ENCODE assay signal across 8 cellular contexts in the genomic region with DNA sequence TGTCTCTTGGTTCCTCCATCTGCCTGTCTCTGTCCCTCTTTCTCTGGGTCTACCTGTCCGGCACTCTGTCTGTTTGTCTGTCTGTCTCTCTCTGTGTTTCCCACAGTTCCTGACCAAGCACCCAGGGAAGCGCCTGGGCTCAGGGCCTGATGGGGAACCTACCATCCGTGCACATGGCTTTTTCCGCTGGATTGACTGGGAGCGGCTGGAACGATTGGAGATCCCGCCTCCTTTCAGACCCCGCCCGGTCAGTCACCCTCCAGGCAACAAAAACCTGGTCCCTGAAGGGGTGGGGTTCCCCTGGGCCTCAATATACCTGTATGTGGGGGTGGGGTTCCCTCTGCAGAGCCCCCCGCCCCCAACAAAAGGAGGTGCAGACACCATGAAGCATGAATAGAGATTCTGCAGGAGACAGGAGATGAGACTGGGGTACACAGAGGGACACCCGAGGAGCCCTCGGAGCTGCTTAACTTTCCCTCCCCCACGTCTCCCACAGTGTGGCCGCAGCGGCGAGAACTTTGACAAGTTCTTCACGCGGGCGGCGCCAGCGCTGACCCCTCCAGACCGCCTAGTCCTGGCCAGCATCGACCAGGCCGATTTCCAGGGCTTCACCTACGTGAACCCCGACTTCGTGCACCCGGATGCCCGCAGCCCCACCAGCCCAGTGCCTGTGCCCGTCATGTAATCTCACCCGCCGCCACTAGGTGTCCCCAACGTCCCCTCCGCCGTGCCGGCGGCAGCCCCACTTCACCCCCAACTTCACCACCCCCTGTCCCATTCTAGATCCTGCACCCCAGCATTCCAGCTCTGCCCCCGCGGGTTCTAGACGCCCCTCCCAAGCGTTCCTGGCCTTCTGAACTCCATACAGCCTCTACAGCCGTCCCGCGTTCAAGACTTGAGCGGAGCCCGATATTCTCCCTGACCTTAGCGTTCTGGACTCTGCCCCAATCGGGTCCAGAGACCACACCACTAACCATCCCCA. TPM values are rescaled to one million over a fixed set of nuclear protein-coding genes. Genes with fewer than 3 reads are reported as not detected.
DNase-seq lines count a peak whose midpoint lies in the region; FAIRE-seq and TF ChIP-seq lines count a peak whose summit lies in the region.
"Had no signal": no experiment of that assay in that cellular context is flagged by ENCODE, and none has a peak within 500 bp of the region (broad histone marks: within the 10 kb centered on the region; RNA-seq: fewer than 3 reads in every experiment).

No MANE protein-coding gene starts in this region.

- H3K14ac ChIP-seq in H9 (ENCODE audit: insufficient read depth, low read length): no peak overlapping the region

- H3K9me3 Mint-ChIP-seq in H9: no peaks in the 10 kb centered on the region

- H2BK20ac ChIP-seq in H9 (ENCODE audit: low read depth, low read length, poor library complexity, severe bottlenecking): no peak overlapping the region

- no peak overlapping the region for H2AK5ac ChIP-seq in H9 (ENCODE audit: insufficient read length, low read length)

- no peak overlapping the region for H3K23ac ChIP-seq in H9 (ENCODE audit: insufficient read length, low read depth, low read length)

- no peak overlapping the region for H3K4me3 ChIP-seq in brain microvascular endothelial cell (ENCODE audit: low read depth, low read length)
- no peak overlapping the region for H3K4me3 ChIP-seq in kidney (ENCODE audit: low read length in 2 of 2)

- H3K27me3 ChIP-seq in H9 (ENCODE audit: insufficient read depth, low read length): peaks cover 3% of the 10 kb centered on the region; the same call in 1 of the 2 replicates
- H3K27me3 ChIP-seq in brain microvascular endothelial cell (replicated peaks): peaks cover 29% of the 10 kb centered on the region

- peaks cover 28% of the 10 kb centered on the region for H3K23me2 ChIP-seq in H9 (ENCODE audit: insufficient read length, low read depth, low read length, poor library complexity, severe bottlenecking)

- H3K56ac ChIP-seq in H9 (ENCODE audit: insufficient read length, low read depth, low read length): no peak overlapping the region

- peak overlapping the region; percentile 63 to 89 for H3K4me3 Mint-ChIP-seq in H9

- H3K27ac ChIP-seq in H9 (ENCODE audit: insufficient read length, low read depth, low read length) (no peak overlapping the region), brain microvascular endothelial cell (no peak overlapping the region), kidney (ENCODE audit: low read depth in 2 of 2, low read length in 2 of 2) (no peak overlapping the region)

- H4K5ac ChIP-seq in H9 (ENCODE audit: insufficient read length, low read depth, low read length): no peak overlapping the region

- peaks cover 0 to 7% (median 0%) of the 10 kb centered on the region in 3 experiments; a peak in 3 of 7 replicates for H3K36me3 Mint-ChIP-seq in H9 (ENCODE audit: insufficient read depth in 1 of 3, low read depth in 3 of 3)

- no peak overlapping the region for H4K8ac ChIP-seq in H9 (replicated peaks; ENCODE audit: insufficient read length, low read depth, low read length)

- peak overlapping the region; percentile 95 for H3K4me2 ChIP-seq in H9 (ENCODE audit: insufficient read depth, insufficient read length, low read length)

- H3K4me1 ChIP-seq in H9 (ENCODE audit: insufficient read depth, low read length) (peaks cover 4% of the 10 kb centered on the region; the same call in 1 of the 2 replicates), kidney (ENCODE audit: control insufficient read depth in 1 of 2, insufficient read depth in 1 of 2, low read depth in 1 of 2, low read length in 2 of 2) (no peaks in the 10 kb centered on the region)

- H3K36me3 ChIP-seq in brain microvascular endothelial cell (replicated peaks): no peaks in the 10 kb centered on the region
- H3K36me3 ChIP-seq in kidney (ENCODE audit: control insufficient read depth in 1 of 2, insufficient read depth in 2 of 2, low read length in 2 of 2): no peaks in the 10 kb centered on the region

- H3K9ac ChIP-seq in H9 (ENCODE audit: extremely low read depth, insufficient read length, low read length) (no peak overlapping the region), kidney (ENCODE audit: low read length in 2 of 2) (no peak overlapping the region)

- H4K20me1 ChIP-seq in H9 (ENCODE audit: control insufficient read depth, insufficient read depth, insufficient read length): no peaks in the 10 kb centered on the region

- no peak overlapping the region for H3K4ac ChIP-seq in H9 (ENCODE audit: low read depth, low read length)

- no peaks in the 10 kb centered on the region for H3K79me1 ChIP-seq in H9 (ENCODE audit: insufficient read depth, low read depth, low read length, poor library complexity, severe bottlenecking)

- peaks cover 77% of the 10 kb centered on the region for H3K27me3 Mint-ChIP-seq in H9 (ENCODE audit: low read depth)

- no peak overlapping the region for H2BK5ac ChIP-seq in H9 (ENCODE audit: insufficient read length, low read length)

- no peak for FAIRE-seq in kidney (lab: Jason Lieb, UNC)
- FAIRE-seq: colon had no signal

- H3T11ph ChIP-seq in H9 (ENCODE audit: low read length): no peak overlapping the region

- no CpG with 5 or more reads among the region's 48 CpGs for WGBS in H9 (ENCODE audit: extremely low coverage, insufficient read length, low lambda C conversion rate)

- no peak overlapping the region for H2AFZ ChIP-seq in H9 (ENCODE audit: low read length)

- TF ChIP-seq CTCF in H9 (conservative IDR thresholded peaks at IDR 0.05) (peak; percentile 91), brain microvascular endothelial cell (IDR thresholded peaks at IDR 0.05; ENCODE audit: low read depth, low read length, missing control alignments) (peak; percentile 92), kidney (IDR thresholded peaks at IDR 0.05; ENCODE audit: borderline replicate concordance, extremely low read depth, insufficient read depth) (peak; percentile 59)

- H2BK120ac ChIP-seq in H9 (ENCODE audit: low read depth, low read length, poor library complexity, severe bottlenecking): no peak overlapping the region

- peak; percentile 73 for DNase-seq in H9
- peak; percentile 47 for DNase-seq in UCSD-AML1 (lab: John Stamatoyannopoulos, UW; ENCODE audit: unreplicated experiment)
- no peak for DNase-seq in brain microvascular endothelial cell
- DNase-seq in kidney: peak; percentile 75
- peak in 2 of 3 donors; percentile 35 to 71 for DNase-seq in stimulated activated CD4-positive, alpha-beta T cell treated with anti-CD3 and anti-CD28 coated beads, TNF-alpha, amount 100 ng/mL, for 1 hour (ENCODE audit: low read depth in 3 of 3, low spot score in 1 of 3)
- no peak for DNase-seq in NCI-H1048 (lab: John Stamatoyannopoulos, UW)
- no peak for DNase-seq in NCI-H524 treated with DMSO at 0.1 percent for 48 hours (lab: John Stamatoyannopoulos, UW)

- H3K4me1 Mint-ChIP-seq in H9: peaks cover 36 to 50% of the 10 kb centered on the region in 2 experiments

- no peaks in the 10 kb centered on the region for H3K79me2 ChIP-seq in H9 (ENCODE audit: insufficient read depth, low read length)

- H4K91ac ChIP-seq in H9 (ENCODE audit: insufficient read length, low read depth, low read length): no peak overlapping the region

- no peak overlapping the region for H3K18ac ChIP-seq in H9 (ENCODE audit: insufficient read length, low read depth, low read length)

- no peaks in the 10 kb centered on the region for H3K9me3 ChIP-seq in H9 (ENCODE audit: control insufficient read depth, low read depth, low read length)
- H3K9me3 ChIP-seq in kidney (ENCODE audit: control insufficient read depth in 1 of 2, low read length in 2 of 2): no peaks in the 10 kb centered on the region

- in situ Hi-C loops in brain microvascular endothelial cell (cut with HindIII; ENCODE audit: low pct_ligation_motif_present, low sequenced_read_pairs): no loop called here

- intact Hi-C loops in kidney (cut with DNase I): no loop called here

- H2BK15ac ChIP-seq in H9 (ENCODE audit: low read depth, low read length): no peak overlapping the region

- no peak overlapping the region for H2BK12ac ChIP-seq in H9 (ENCODE audit: insufficient read length, low read depth, low read length)

- H3K27ac Mint-ChIP-seq in H9: peak overlapping the region in 1 of 3 experiments; percentile 83; a peak in 2 of 7 replicates

RNA-seq across cellular contexts. Expression of gene CACNG7, which starts 2.6 kb away (rescaled TPM):
- 22.1 and 22.7 TPM in 2 replicates for total RNA-seq in H9 (2021)
- total RNA-seq in kidney: not detected
- polyA plus RNA-seq in kidney (ENCODE audit: insufficient read depth, low read depth, low replicate concordance): not detected

RNA-seq across cellular contexts. Expression of gene PRKCG, which starts 24.5 kb away (rescaled TPM):
- total RNA-seq in H9 (2021) (7.1 and 8.8 TPM in 2 replicates), kidney (not detected)
- not detected for polyA plus RNA-seq in kidney (ENCODE audit: insufficient read depth, low read depth, low replicate concordance)

RNA-seq across cellular contexts. Expression of gene MYADM, which starts 38.8 kb away (rescaled TPM):
- total RNA-seq in H9 (2021): 116 and 123 TPM in 2 replicates
- 90.3 TPM for total RNA-seq in kidney
- 13.1 TPM for polyA plus RNA-seq in kidney (ENCODE audit: insufficient read depth, low read depth, low replicate concordance)

RNA-seq across cellular contexts. Expression of gene CACNG8, which starts 56.2 kb away (rescaled TPM):
- total RNA-seq in H9 (2021): 6.0 and 7.1 TPM in 2 replicates
- 0.03 TPM for total RNA-seq in kidney
- not detected for polyA plus RNA-seq in kidney (ENCODE audit: insufficient read depth, low read depth, low replicate concordance)

Comparison
In these comparisons a context has a peak if more than half of its experiments do, and no peak if none do; other contexts are left out.
1. DNase-seq: peak in H9 (single experiment), UCSD-AML1 (single experiment), kidney (single experiment) and stimulated activated CD4-positive, alpha-beta T cell treated with anti-CD3 and anti-CD28 coated beads, TNF-alpha, amount 100 ng/mL, for 1 hour (2 of 3); none in brain microvascular endothelial cell (single experiment), NCI-H1048 (single experiment) and NCI-H524 treated with DMSO at 0.1 percent for 48 hours (single experiment).
2. RNA of gene CACNG7, which starts 2.6 kb away (total RNA-seq): 22.1 to 22.7 TPM in H9; not detected in kidney (single experiment); every median in the first group is over 10 times any median in the second.
3. Peak in every context shown above with its lines, with median percentiles within 50 percentile points of each other: CTCF ChIP-seq.